1 cellular context compared by ENCODE assay signal in genomic region chr15:67010898-67011619, GRCh38.
TF ChIP-seq lines count a peak whose summit lies in the region.

No MANE protein-coding gene starts in this region.

TF ChIP-seq in SK-N-SH, 30 proteins besides CTCF, POLR2A, EP300 and RAD21 (continued from another document):
- no peak for TF ChIP-seq ZBTB33 (IDR thresholded peaks at IDR 0.05; ENCODE audit: borderline replicate concordance, low read depth)
TF ChIP-seq in SK-N-SH: peak in this region for 1.
